Comparison of ENCODE assay signal across 21 cellular contexts in genomic region chr11:92865352-92865751, GRCh38.
A peak's percentile ranks its signal among the peaks of the same experiment; 100 is the strongest.
DNase-seq lines count a peak whose midpoint lies in the region; ATAC-seq and TF ChIP-seq lines count a peak whose summit lies in the region.
"Had no signal": no experiment of that assay in that cellular context is flagged by ENCODE, and none has a peak within 500 bp of the region (broad histone marks: within the 10 kb centered on the region; RNA-seq: fewer than 3 reads in every experiment).

No MANE protein-coding gene starts in this region.

- TF ChIP-seq POLR2A in gastroesophageal sphincter (IDR thresholded peaks at IDR 0.05) = no peak

- peak; percentile 80 for ATAC-seq in gastroesophageal sphincter
- ATAC-seq: HepG2 had no signal

- H3K4me3 ChIP-seq in brain microvascular endothelial cell (ENCODE audit: low read depth, low read length) (no peak overlapping the region), gastroesophageal sphincter (no peak overlapping the region)
- H3K4me3 ChIP-seq: skin epidermis had no signal

- intact Hi-C loops in activated T-helper 2 cell treated with anti-CD3 and anti-CD28 coated beads, Interferon-gamma antibody, Interleukin-2, Interleukin-4, amounts not matched to agents 10 μg/mL and 5 μg/mL and 100 μg/mL, durations not matched to agents 14 hours and 24 hours and 36 hours (cut with micrococcal nuclease) = no loop called here

- H3K4me1 ChIP-seq in gastroesophageal sphincter = peaks cover 0 to 63% (median 22%) of the 10 kb centered on the region in 3 donors
- H3K4me1 ChIP-seq: BE2C had no signal

- in situ Hi-C loops in brain microvascular endothelial cell (cut with HindIII; ENCODE audit: low pct_ligation_motif_present, low sequenced_read_pairs) = no loop called here

- H3K27me3 ChIP-seq in brain microvascular endothelial cell (replicated peaks) (no peaks in the 10 kb centered on the region), gastroesophageal sphincter (no peaks in the 10 kb centered on the region)
- H3K27me3 ChIP-seq: BE2C had no signal

- H3K36me3 Mint-ChIP-seq in HFFc6 (ENCODE audit: low read depth) = no peaks in the 10 kb centered on the region
- H3K36me3 Mint-ChIP-seq in activated T-helper 2 cell treated with anti-CD3 and anti-CD28 coated beads, Interferon-gamma antibody, Interleukin-2, Interleukin-4, amounts not matched to agents 10 μg/mL and 5 μg/mL and 100 μg/mL, durations not matched to agents 14 hours and 24 hours and 36 hours (ENCODE audit: low read depth) = no peaks in the 10 kb centered on the region

- DNase-seq in HFFc6 = peak; percentile 15
- DNase-seq in brain microvascular endothelial cell = peak; percentile 43
- DNase-seq in stromal cell of bone marrow (ENCODE audit: low read depth) = peak; percentile 67
- DNase-seq in DMS114 treated with DMSO at 0.1 percent for 48 hours (lab: John Stamatoyannopoulos, UW; ENCODE audit: unreplicated experiment) = no peak
- DNase-seq in activated T-helper 2 cell treated with anti-CD3 and anti-CD28 coated beads, Interferon-gamma antibody, Interleukin-2, Interleukin-4, amounts not matched to agents 10 μg/mL and 5 μg/mL and 100 μg/mL, durations not matched to agents 14 hours and 24 hours and 36 hours (ENCODE audit: low spot score) = no peak
- no peak for DNase-seq in NCI-H82 (lab: John Stamatoyannopoulos, UW)
- DNase-seq: activated CD4-positive, CD25-positive, alpha-beta regulatory T cell treated with anti-CD3 and anti-CD28 coated beads, Interleukin-2, amount 50 U/mL, for 72 hours; activated naive CD4-positive, alpha-beta T cell treated with anti-CD3 and anti-CD28 coated beads, Interleukin-2, amount 50 U/mL, for 16 hours; activated T-cell treated with anti-CD3 and anti-CD28 coated beads, Interleukin-2, amount 50 U/mL, for 24 hours; BE2C; COR-L47; dermis blood vessel endothelial cell; NCI-H1417; NCI-H524 treated with DMSO at 0.1 percent for 48 hours; nephron progenitor cell; RPMI8226 had no signal

- H3K9me3 ChIP-seq in gastroesophageal sphincter = no peaks in the 10 kb centered on the region
- H3K9me3 ChIP-seq: BE2C had no signal

- H3K36me3 ChIP-seq in brain microvascular endothelial cell (replicated peaks) = no peaks in the 10 kb centered on the region
- no peaks in the 10 kb centered on the region for H3K36me3 ChIP-seq in gastroesophageal sphincter
- H3K36me3 ChIP-seq: BE2C had no signal

- no peak for TF ChIP-seq CTCF in HFFc6 (IDR thresholded peaks at IDR 0.05)
- no peak for TF ChIP-seq CTCF in brain microvascular endothelial cell (IDR thresholded peaks at IDR 0.05; ENCODE audit: low read depth, low read length, missing control alignments)
- TF ChIP-seq CTCF in gastroesophageal sphincter (IDR thresholded peaks at IDR 0.05) = no peak

- WGBS in gastroesophageal sphincter (ENCODE audit: low coverage in 1 of 2), 2 donors = 10 to 65% methylated on average over 1 to 2 of the region's 2 CpGs

- H3K4me1 Mint-ChIP-seq in HFFc6 (ENCODE audit: low read depth) = no peaks in the 10 kb centered on the region
- no peaks in the 10 kb centered on the region for H3K4me1 Mint-ChIP-seq in activated T-helper 2 cell treated with anti-CD3 and anti-CD28 coated beads, Interferon-gamma antibody, Interleukin-2, Interleukin-4, amounts not matched to agents 10 μg/mL and 5 μg/mL and 100 μg/mL, durations not matched to agents 14 hours and 24 hours and 36 hours (ENCODE audit: low read depth)

- no peak overlapping the region for H3K27ac Mint-ChIP-seq in HFFc6
- no peak overlapping the region for H3K27ac Mint-ChIP-seq in activated T-helper 2 cell treated with anti-CD3 and anti-CD28 coated beads, Interferon-gamma antibody, Interleukin-2, Interleukin-4, amounts not matched to agents 10 μg/mL and 5 μg/mL and 100 μg/mL, durations not matched to agents 14 hours and 24 hours and 36 hours
- H3K27ac Mint-ChIP-seq: activated T-cell treated with anti-CD3 and anti-CD28 coated beads, Interleukin-2, amount 50 U/mL, for 24 hours; mesothelial cell of epicardium; nephron progenitor cell; stimulated activated naive CD8-positive, alpha-beta T cell treated with anti-CD3 and anti-CD28 coated beads, Interleukin-15, Interleukin-2, amounts not matched to agents 100 ng/mL and 50 ng/mL, for 24 hours had no signal

- H3K27ac ChIP-seq in brain microvascular endothelial cell (no peak overlapping the region), gastroesophageal sphincter (peak overlapping the region in 3 of 4 donors; percentile 23 to 59 (median 56))
- H3K27ac ChIP-seq: skin epidermis had no signal

- no peaks in the 10 kb centered on the region for H3K9me3 Mint-ChIP-seq in HFFc6
- H3K9me3 Mint-ChIP-seq in activated T-helper 2 cell treated with anti-CD3 and anti-CD28 coated beads, Interferon-gamma antibody, Interleukin-2, Interleukin-4, amounts not matched to agents 10 μg/mL and 5 μg/mL and 100 μg/mL, durations not matched to agents 14 hours and 24 hours and 36 hours = no peaks in the 10 kb centered on the region
- H3K9me3 Mint-ChIP-seq: activated T-cell treated with anti-CD3 and anti-CD28 coated beads, Interleukin-2, amount 50 U/mL, for 24 hours; mesothelial cell of epicardium; nephron progenitor cell; stimulated activated naive CD8-positive, alpha-beta T cell treated with anti-CD3 and anti-CD28 coated beads, Interleukin-15, Interleukin-2, amounts not matched to agents 100 ng/mL and 50 ng/mL, for 24 hours had no signal

- no peak for TF ChIP-seq EP300 in gastroesophageal sphincter (IDR thresholded peaks at IDR 0.05)

- H3K4me3 Mint-ChIP-seq in HFFc6 = no peak overlapping the region
- H3K4me3 Mint-ChIP-seq in activated T-helper 2 cell treated with anti-CD3 and anti-CD28 coated beads, Interferon-gamma antibody, Interleukin-2, Interleukin-4, amounts not matched to agents 10 μg/mL and 5 μg/mL and 100 μg/mL, durations not matched to agents 14 hours and 24 hours and 36 hours (ENCODE audit: low read depth) = no peak overlapping the region
- H3K4me3 Mint-ChIP-seq: activated T-cell treated with anti-CD3 and anti-CD28 coated beads, Interleukin-2, amount 50 U/mL, for 24 hours; mesothelial cell of epicardium; nephron progenitor cell; stimulated activated naive CD8-positive, alpha-beta T cell treated with anti-CD3 and anti-CD28 coated beads, Interleukin-15, Interleukin-2, amounts not matched to agents 100 ng/mL and 50 ng/mL, for 24 hours had no signal

- peaks cover 5% of the 10 kb centered on the region for H3K27me3 Mint-ChIP-seq in HFFc6 (ENCODE audit: insufficient read depth)
- peaks cover 1% of the 10 kb centered on the region for H3K27me3 Mint-ChIP-seq in activated T-helper 2 cell treated with anti-CD3 and anti-CD28 coated beads, Interferon-gamma antibody, Interleukin-2, Interleukin-4, amounts not matched to agents 10 μg/mL and 5 μg/mL and 100 μg/mL, durations not matched to agents 14 hours and 24 hours and 36 hours (ENCODE audit: low read depth)
- H3K27me3 Mint-ChIP-seq: activated T-cell treated with anti-CD3 and anti-CD28 coated beads, Interleukin-2, amount 50 U/mL, for 24 hours; stimulated activated naive CD8-positive, alpha-beta T cell treated with anti-CD3 and anti-CD28 coated beads, Interleukin-15, Interleukin-2, amounts not matched to agents 100 ng/mL and 50 ng/mL, for 24 hours had no signal

Comparison
In these comparisons a context has a peak if more than half of its experiments do, and no peak if none do; other contexts are left out.
1. DNase-seq: peak in HFFc6 (single experiment), brain microvascular endothelial cell (single experiment) and stromal cell of bone marrow (single experiment); none in DMS114 treated with DMSO at 0.1 percent for 48 hours (single experiment), activated T-helper 2 cell treated with anti-CD3 and anti-CD28 coated beads, Interferon-gamma antibody, Interleukin-2, Interleukin-4, amounts not matched to agents 10 μg/mL and 5 μg/mL and 100 μg/mL, durations not matched to agents 14 hours and 24 hours and 36 hours (single experiment) and NCI-H82 (single experiment).